In the genomic region with DNA sequence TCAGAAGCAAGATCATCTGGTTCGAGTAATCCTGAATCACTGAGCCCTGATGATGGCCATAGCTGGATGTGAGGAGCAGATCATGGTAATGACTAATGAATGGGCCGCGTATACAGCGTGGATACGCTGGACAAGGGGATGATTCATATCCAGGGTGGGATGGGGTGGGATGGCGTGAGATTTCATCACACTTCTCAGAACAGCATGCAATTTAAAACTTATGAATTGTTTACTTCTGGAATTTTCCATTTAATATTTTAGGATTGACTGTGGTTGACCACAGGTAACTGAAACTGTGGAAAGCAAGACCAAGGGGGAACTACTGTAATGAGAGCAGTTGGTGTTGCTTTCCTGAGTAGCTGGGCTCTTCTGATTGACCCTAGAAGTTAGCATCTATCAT, we compare ENCODE assay signal across 1 cellular context.
TF ChIP-seq lines count a peak whose summit lies in the region.

No MANE protein-coding gene starts in this region.

TF ChIP-seq in IMR-90, 13 proteins besides CTCF, POLR2A, EP300 and RAD21:
- TF ChIP-seq MAZ (IDR thresholded peaks at IDR 0.05; ENCODE audit: borderline replicate concordance, low read depth, low read length) (no peak), RCOR1 (IDR thresholded peaks at IDR 0.05; ENCODE audit: insufficient replicate concordance, low read length) (no peak), CEBPB (IDR thresholded peaks at IDR 0.05; ENCODE audit: low read depth, low read length) (peak; percentile 84), FOS (IDR thresholded peaks at IDR 0.05; ENCODE audit: low read depth, low read length) (peak; percentile 75), MAFK (IDR thresholded peaks at IDR 0.05; ENCODE audit: low read depth, low read length) (no peak), USF2 (IDR thresholded peaks at IDR 0.05; ENCODE audit: low read depth, low read length) (no peak), BHLHE40 (IDR thresholded peaks at IDR 0.05; ENCODE audit: low read depth, low read length) (peak; percentile 64), RFX5 (IDR thresholded peaks at IDR 0.05; ENCODE audit: low read depth, low read length) (no peak), CHD1 (IDR thresholded peaks at IDR 0.05; ENCODE audit: low read depth, low read length) (no peak), MXI1 (IDR thresholded peaks at IDR 0.05; ENCODE audit: borderline replicate concordance, low read depth, low read length) (0 out of 2 replicates have a peak, but pooled peaks have one; percentile 29), NFE2L2 (IDR thresholded peaks at IDR 0.05; ENCODE audit: low read depth, low read length) (peak; percentile 24; the same call in 1 of the 2 replicates), SMC3 (IDR thresholded peaks at IDR 0.05; ENCODE audit: low read depth, low read length) (no peak)
- TF ChIP-seq, protein P1, sequence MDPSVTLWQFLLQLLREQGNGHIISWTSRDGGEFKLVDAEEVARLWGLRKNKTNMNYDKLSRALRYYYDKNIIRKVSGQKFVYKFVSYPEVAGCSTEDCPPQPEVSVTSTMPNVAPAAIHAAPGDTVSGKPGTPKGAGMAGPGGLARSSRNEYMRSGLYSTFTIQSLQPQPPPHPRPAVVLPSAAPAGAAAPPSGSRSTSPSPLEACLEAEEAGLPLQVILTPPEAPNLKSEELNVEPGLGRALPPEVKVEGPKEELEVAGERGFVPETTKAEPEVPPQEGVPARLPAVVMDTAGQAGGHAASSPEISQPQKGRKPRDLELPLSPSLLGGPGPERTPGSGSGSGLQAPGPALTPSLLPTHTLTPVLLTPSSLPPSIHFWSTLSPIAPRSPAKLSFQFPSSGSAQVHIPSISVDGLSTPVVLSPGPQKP (IDR thresholded peaks at IDR 0.05; ENCODE audit: borderline replicate concordance, low read depth, low read length): no peak
